Comparison of ENCODE assay signal across 31 cellular contexts in genomic region chr14:76219873-76220272, GRCh38.
"Had no signal": no experiment of that assay in that cellular context is flagged by ENCODE, and none has a peak within 500 bp of the region (broad histone marks: within the 10 kb centered on the region; RNA-seq: fewer than 3 reads in every experiment).

No MANE protein-coding gene starts in this region.

- H3K9me3 Mint-ChIP-seq: activated CD4-positive, alpha-beta T cell treated with anti-CD3 and anti-CD28 coated beads, Interleukin-2, amount 10 ng/mL, durations not matched to agents 24 days and 14 days; central memory CD8-positive, alpha-beta T cell; dendritic cell treated with granulocyte-macrophage colony-stimulating factor and Interleukin-4, amounts not matched to agents 40 ng/mL and 50 ng/mL, for 4 days had no signal

- ATAC-seq: activated CD4-positive, alpha-beta T cell treated with anti-CD3 and anti-CD28 coated beads for 36 hours; activated naive CD8-positive, alpha-beta T cell treated with anti-CD3 and anti-CD28 coated beads, Interleukin-2, amount 50 U/mL, for 24 hours; activated T-cell treated with anti-CD3 and anti-CD28 coated beads, Interleukin-2, amount 50 U/mL, for 72 hours; esophagus mucosa; foreskin keratinocyte; gastrocnemius medialis; heart left ventricle had no signal

- H3K27me3 Mint-ChIP-seq: activated CD4-positive, alpha-beta memory T cell treated with anti-CD3 and anti-CD28 coated beads for 36 hours; activated CD4-positive, alpha-beta T cell treated with anti-CD3 and anti-CD28 coated beads for 36 hours; activated CD4-positive, alpha-beta T cell treated with anti-CD3 and anti-CD28 coated beads, Interleukin-2, amount 10 ng/mL, durations not matched to agents 24 days and 14 days; activated naive CD8-positive, alpha-beta T cell treated with anti-CD3 and anti-CD28 coated beads for 36 hours; activated naive CD8-positive, alpha-beta T cell treated with anti-CD3 and anti-CD28 coated beads, Interleukin-2, amount 50 U/mL, for 24 hours; activated T-cell treated with anti-CD3 and anti-CD28 coated beads, Interleukin-2, amount 50 U/mL, for 24 hours; brain; central memory CD8-positive, alpha-beta T cell; dendritic cell treated with granulocyte-macrophage colony-stimulating factor and Interleukin-4, amounts not matched to agents 40 ng/mL and 50 ng/mL, for 4 days had no signal

- H3K27ac ChIP-seq: adrenal gland, ascending aorta, breast epithelium, coronary artery, dorsolateral prefrontal cortex, foreskin keratinocyte, gastrocnemius medialis, heart left ventricle had no signal

- H3K36me3 Mint-ChIP-seq: activated CD4-positive, alpha-beta memory T cell treated with anti-CD3 and anti-CD28 coated beads for 36 hours had no signal

- H3K36me3 ChIP-seq: adrenal gland, ascending aorta, breast epithelium, gastrocnemius medialis, heart left ventricle had no signal

- H3K4me1 Mint-ChIP-seq: activated CD4-positive, alpha-beta T cell treated with anti-CD3 and anti-CD28 coated beads for 36 hours; activated CD4-positive, alpha-beta T cell treated with anti-CD3 and anti-CD28 coated beads, Interleukin-2, amount 10 ng/mL, durations not matched to agents 24 days and 14 days; activated naive CD8-positive, alpha-beta T cell treated with anti-CD3 and anti-CD28 coated beads for 36 hours; activated naive CD8-positive, alpha-beta T cell treated with anti-CD3 and anti-CD28 coated beads, Interleukin-2, amount 50 U/mL, for 24 hours; brain; central memory CD8-positive, alpha-beta T cell; endodermal cell had no signal

- H3K4me3 ChIP-seq: adrenal gland, ascending aorta, breast epithelium, coronary artery, dorsolateral prefrontal cortex, gastrocnemius medialis, heart left ventricle had no signal

- H3K9me3 ChIP-seq: adrenal gland, ascending aorta, breast epithelium, gastrocnemius medialis had no signal

- DNase-seq: activated CD4-positive, alpha-beta memory T cell treated with anti-CD3 and anti-CD28 coated beads for 36 hours; activated CD4-positive, alpha-beta T cell treated with anti-CD3 and anti-CD28 coated beads for 36 hours; activated CD4-positive, alpha-beta T cell treated with anti-CD3 and anti-CD28 coated beads, Interleukin-2, amount 10 ng/mL, durations not matched to agents 24 days and 14 days; activated CD4-positive, CD25-positive, alpha-beta regulatory T cell; activated CD4-positive, CD25-positive, alpha-beta regulatory T cell treated with anti-CD3 and anti-CD28 coated beads, Interleukin-2, amount 50 U/mL, for 72 hours; activated CD8-positive, alpha-beta memory T cell treated with anti-CD3 and anti-CD28 coated beads, Interleukin-2, amount 50 U/mL, for 48 hours; activated gamma-delta T cell; activated naive CD4-positive, alpha-beta T cell; activated naive CD4-positive, alpha-beta T cell treated with anti-CD3 and anti-CD28 coated beads, Interleukin-2, amount 50 U/mL, for 16 hours; activated naive CD8-positive, alpha-beta T cell treated with anti-CD3 and anti-CD28 coated beads for 36 hours; activated naive CD8-positive, alpha-beta T cell treated with anti-CD3 and anti-CD28 coated beads, Interleukin-2, amount 50 U/mL, for 24 hours; activated T-cell treated with anti-CD3 and anti-CD28 coated beads for 4 hours; activated T-cell treated with anti-CD3 and anti-CD28 coated beads, Interleukin-2, amount 50 U/mL, for 24 hours; activated T-cell treated with anti-CD3 and anti-CD28 coated beads, Interleukin-2, amount 50 U/mL, for 72 hours; adrenal gland; dorsolateral prefrontal cortex; effector memory CD4-positive, alpha-beta T cell; endodermal cell; foreskin keratinocyte; gastrocnemius medialis; glutamatergic neuron; heart left ventricle; hypothalamus; T-helper 2 cell had no signal

- H3K4me1 ChIP-seq: adrenal gland, ascending aorta, breast epithelium, foreskin keratinocyte, gastrocnemius medialis, heart left ventricle had no signal

- H3K27ac Mint-ChIP-seq: activated CD4-positive, alpha-beta memory T cell treated with anti-CD3 and anti-CD28 coated beads for 36 hours; activated CD4-positive, alpha-beta T cell treated with anti-CD3 and anti-CD28 coated beads for 36 hours; activated CD4-positive, alpha-beta T cell treated with anti-CD3 and anti-CD28 coated beads, Interleukin-2, amount 10 ng/mL, durations not matched to agents 24 days and 14 days; activated naive CD8-positive, alpha-beta T cell treated with anti-CD3 and anti-CD28 coated beads for 36 hours; activated naive CD8-positive, alpha-beta T cell treated with anti-CD3 and anti-CD28 coated beads, Interleukin-2, amount 50 U/mL, for 24 hours; activated T-cell treated with anti-CD3 and anti-CD28 coated beads, Interleukin-2, amount 50 U/mL, for 24 hours; activated T-cell treated with anti-CD3 and anti-CD28 coated beads, Interleukin-2, amount 50 U/mL, for 72 hours; brain; dendritic cell treated with granulocyte-macrophage colony-stimulating factor and Interleukin-4, amounts not matched to agents 40 ng/mL and 50 ng/mL, for 4 days; endodermal cell had no signal

- H3K27me3 ChIP-seq: adrenal gland, ascending aorta, breast epithelium, dorsolateral prefrontal cortex, foreskin keratinocyte, gastrocnemius medialis, heart left ventricle had no signal

- H3K4me3 Mint-ChIP-seq: activated CD4-positive, alpha-beta memory T cell treated with anti-CD3 and anti-CD28 coated beads for 36 hours; activated CD4-positive, alpha-beta T cell treated with anti-CD3 and anti-CD28 coated beads for 36 hours; activated CD4-positive, alpha-beta T cell treated with anti-CD3 and anti-CD28 coated beads, Interleukin-2, amount 10 ng/mL, durations not matched to agents 24 days and 14 days; activated naive CD8-positive, alpha-beta T cell treated with anti-CD3 and anti-CD28 coated beads for 36 hours; activated naive CD8-positive, alpha-beta T cell treated with anti-CD3 and anti-CD28 coated beads, Interleukin-2, amount 50 U/mL, for 24 hours; activated T-cell treated with anti-CD3 and anti-CD28 coated beads, Interleukin-2, amount 50 U/mL, for 24 hours; activated T-cell treated with anti-CD3 and anti-CD28 coated beads, Interleukin-2, amount 50 U/mL, for 72 hours; brain; central memory CD8-positive, alpha-beta T cell; dendritic cell treated with granulocyte-macrophage colony-stimulating factor and Interleukin-4, amounts not matched to agents 40 ng/mL and 50 ng/mL, for 4 days; endodermal cell had no signal
